Comparison of ENCODE assay signal across 8 cellular contexts in genomic region chr6:136927313-136927712, GRCh38. TPM values are rescaled to one million over a fixed set of nuclear protein-coding genes. Genes with fewer than 3 reads are reported as not detected.
A peak's percentile ranks its signal among the peaks of the same experiment; 100 is the strongest.
DNase-seq lines count a peak whose midpoint lies in the region; ATAC-seq and TF ChIP-seq lines count a peak whose summit lies in the region.

No MANE protein-coding gene starts in this region.

- H3K4me3 Mint-ChIP-seq in Calu3 (ENCODE audit: low read depth, unreplicated experiment), result no peak overlapping the region

- no peaks in the 10 kb centered on the region for H3K36me3 ChIP-seq in left lung

- H3K9me3 Mint-ChIP-seq in Calu3 (ENCODE audit: low read depth, unreplicated experiment), result no peaks in the 10 kb centered on the region

- H3K27me3 Mint-ChIP-seq in Calu3 (ENCODE audit: unreplicated experiment), result peaks cover 12% of the 10 kb centered on the region

- CTCF ChIA-PET in Calu3 (lab: Charles Lee), result no interaction called here

- H3K4me3 ChIP-seq in left lung, result no peak overlapping the region

- H3K9me3 ChIP-seq in left lung, result no peaks in the 10 kb centered on the region

- H3K36me3 Mint-ChIP-seq in Calu3 (ENCODE audit: insufficient read depth, unreplicated experiment), result peaks cover 4% of the 10 kb centered on the region

- H3K4me1 Mint-ChIP-seq in Calu3 (ENCODE audit: low read depth, unreplicated experiment), result no peaks in the 10 kb centered on the region

- intact Hi-C loops in Calu3 (cut with micrococcal nuclease; ENCODE audit: unreplicated experiment), result loop anchor here (10.0 kb wide), 1 partner anchor 283 kb away; no protein-coding TSS in a partner anchor
- intact Hi-C loops in sciatic nerve (cut with DNase I), result no loop called here
- intact Hi-C loops in left lung (cut with DNase I), result no loop called here

- H3K27ac Mint-ChIP-seq in Calu3 (ENCODE audit: unreplicated experiment), result no peak overlapping the region

- BruUV-seq in Calu3 (replicated peaks; lab: Mats Ljungman, UMichigan), result no TSS peak

- peak; percentile 51 for ATAC-seq in GM21619 (IDR thresholded peaks at IDR 0.05; ENCODE audit: unreplicated experiment)
- no peak for ATAC-seq in sciatic nerve
- no peak for ATAC-seq in left lung
- ATAC-seq in GM21737 (IDR thresholded peaks at IDR 0.05; ENCODE audit: unreplicated experiment), result no peak

- TF ChIP-seq CTCF in Calu3 (IDR thresholded peaks at IDR 0.05; ENCODE audit: unreplicated experiment), result no peak
- TF ChIP-seq CTCF in left lung (IDR thresholded peaks at IDR 0.05), result no peak

- peak; percentile 37 for DNase-seq in Calu3
- DNase-seq in SK-N-DZ (ENCODE audit: low spot score), result peak; percentile 34
- peak; percentile 24 for DNase-seq in iris pigment epithelial cell (ENCODE audit: low read depth)
- no peak for DNase-seq in sciatic nerve (ENCODE audit: low spot score)
- DNase-seq in left lung, result no peak
- no peak for DNase-seq in NCI-H2029 treated with DMSO at 0.1 percent for 48 hours (lab: John Stamatoyannopoulos, UW)

- H3K27me3 ChIP-seq in left lung, result peaks cover 25 to 49% of the 10 kb centered on the region in 2 donors

- peaks cover 4 to 17% of the 10 kb centered on the region in 2 donors for H3K4me1 ChIP-seq in left lung

- H3K27ac ChIP-seq in left lung, result no peak overlapping the region

RNA-seq across cellular contexts. Expression of gene SLC35D3, which starts 5.2 kb away (rescaled TPM):
- not detected in 2 replicates for total RNA-seq in Calu3 (2022)
- polyA plus RNA-seq in SK-N-DZ (2014; cell fraction: cytosol; rRNA removed), result 1.7 and 2.4 TPM in 2 replicates
- 3.0 and 3.2 TPM in 2 replicates for polyA plus RNA-seq in SK-N-DZ (2014; cell fraction: nucleus; rRNA removed)
- total RNA-seq in sciatic nerve, result not detected
- under 1 TPM in 1 of 2 donors, not detected in 1; 0.09 TPM for total RNA-seq in left lung

Comparison
In these comparisons a context has a peak if more than half of its experiments do, and no peak if none do; other contexts are left out.
1. DNase-seq: peak in Calu3 (single experiment), SK-N-DZ (single experiment) and iris pigment epithelial cell (single experiment); none in sciatic nerve (single experiment), left lung (0 of 2) and NCI-H2029 treated with DMSO at 0.1 percent for 48 hours (single experiment).